Comparison of ENCODE assay signal across 8 cellular contexts in the genomic region with DNA sequence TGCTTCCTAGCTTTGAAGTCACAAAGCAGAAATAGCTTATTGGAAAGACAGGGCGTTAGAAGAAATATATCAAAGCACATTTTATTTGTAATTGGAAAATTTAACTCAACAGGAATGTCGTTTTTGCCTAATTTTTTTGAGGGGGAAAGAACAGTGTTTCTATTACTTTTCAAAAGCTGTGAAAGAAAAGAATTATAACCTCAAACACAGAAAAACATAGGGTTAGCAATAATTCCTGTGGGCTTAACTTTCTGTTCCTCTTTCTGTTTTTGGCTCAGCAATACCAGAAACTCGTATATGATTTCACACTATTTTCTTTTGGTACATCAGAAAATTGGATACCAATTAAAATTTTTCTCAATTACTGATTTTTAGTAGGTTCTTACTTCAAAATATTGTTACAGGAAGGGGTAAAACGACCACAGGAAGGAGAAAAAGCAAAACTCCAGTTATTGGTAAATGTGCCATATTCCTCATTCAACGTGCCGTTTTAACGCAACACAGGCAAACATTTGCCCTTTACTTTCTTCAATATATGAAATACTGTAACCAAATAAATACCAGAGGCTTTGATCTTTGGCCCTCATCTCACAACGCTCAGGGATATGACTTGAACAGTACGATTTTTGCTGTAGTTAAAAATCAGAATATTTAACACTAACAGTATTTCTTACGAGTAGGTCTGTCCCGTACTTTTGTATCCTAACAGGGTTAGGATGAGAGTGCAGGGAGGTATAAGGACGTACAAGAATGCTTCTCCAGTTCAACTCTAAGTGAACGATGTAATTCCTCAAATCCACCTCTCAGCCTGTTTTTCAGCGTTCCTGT. TPM values are rescaled to one million over a fixed set of nuclear protein-coding genes. Genes with fewer than 3 reads are reported as not detected.
DNase-seq lines count a peak whose midpoint lies in the region; ATAC-seq and TF ChIP-seq lines count a peak whose summit lies in the region.

No MANE protein-coding gene starts in this region.

- H3K36me3 ChIP-seq in liver (ENCODE audit: control insufficient read depth in 4 of 4, insufficient read depth in 3 of 4, low read depth in 1 of 4, low read length in 3 of 4), result no peaks in the 10 kb centered on the region
- H3K36me3 ChIP-seq in upper lobe of right lung, result no peaks in the 10 kb centered on the region

- TF ChIP-seq RAD21 in liver (IDR thresholded peaks at IDR 0.05), result peak in 1 of 2 donors; percentile 32

- H3K9me3 Mint-ChIP-seq in activated naive CD4-positive, alpha-beta T cell treated with anti-CD3 and anti-CD28 coated beads, Interleukin-2, amount 50 U/mL, for 72 hours, result no peaks in the 10 kb centered on the region

- no peak for DNase-seq in GM12864 (ENCODE audit: low read depth)
- no peak for DNase-seq in activated naive CD4-positive, alpha-beta T cell treated with anti-CD3 and anti-CD28 coated beads, Interleukin-2, amount 50 U/mL, for 72 hours (ENCODE audit: low spot score in 2 of 2)
- DNase-seq in upper lobe of right lung, result no peak
- DNase-seq in UCSD-AML1 (lab: John Stamatoyannopoulos, UW; ENCODE audit: unreplicated experiment), result no peak
- DNase-seq in NK-92 (lab: John Stamatoyannopoulos, UW; ENCODE audit: unreplicated experiment), result no peak
- no peak for DNase-seq in left colon

- H3K27ac Mint-ChIP-seq in activated naive CD4-positive, alpha-beta T cell treated with anti-CD3 and anti-CD28 coated beads, Interleukin-2, amount 50 U/mL, for 72 hours, result peak overlapping the region; percentile 60 to 100

- intact Hi-C loops in upper lobe of right lung (cut with DNase I), result no loop called here
- intact Hi-C loops in left colon (cut with DNase I, micrococcal nuclease), result loop anchor here in 1 of 2 donors (5.0 kb wide), 1 partner anchor 123 kb away; the partner anchor contains the start of gene ARHGAP5

- peak overlapping the region; percentile 73 to 86 for H3K9ac ChIP-seq in liver (ENCODE audit: low read depth in 1 of 2, low read length in 2 of 2)

- H3K4me1 ChIP-seq in liver (ENCODE audit: control insufficient read depth in 4 of 4, insufficient read depth in 4 of 4, low read length in 3 of 4), result peaks cover 0 to 25% (median 17%) of the 10 kb centered on the region in 4 donors
- H3K4me1 ChIP-seq in upper lobe of right lung, result peaks cover 7% of the 10 kb centered on the region

- 7% methylated on average over 14 of the region's 14 CpGs for WGBS in liver

- peaks cover 0 to 5% of the 10 kb centered on the region in 2 donors for H3K36me3 Mint-ChIP-seq in activated naive CD4-positive, alpha-beta T cell treated with anti-CD3 and anti-CD28 coated beads, Interleukin-2, amount 50 U/mL, for 72 hours

- no peaks in the 10 kb centered on the region for H3K9me3 ChIP-seq in liver (ENCODE audit: control insufficient read depth in 4 of 4, low read length in 3 of 4)
- H3K9me3 ChIP-seq in upper lobe of right lung, result no peaks in the 10 kb centered on the region

- no peaks in the 10 kb centered on the region for H3K27me3 ChIP-seq in liver (ENCODE audit: control insufficient read depth in 4 of 4, insufficient read depth in 4 of 4, low read length in 3 of 4)
- H3K27me3 ChIP-seq in upper lobe of right lung, result no peaks in the 10 kb centered on the region

- TF ChIP-seq CTCF in GM12864 (IDR thresholded peaks at IDR 0.05; ENCODE audit: low read depth, low read length, missing control alignments) (no peak), liver (IDR thresholded peaks at IDR 0.05; ENCODE audit: low read depth, low read length, missing input control) (peak; percentile 14), upper lobe of right lung (IDR thresholded peaks at IDR 0.05) (no peak)

- H3K27ac ChIP-seq in liver (ENCODE audit: low read depth in 1 of 2, low read length in 2 of 2), result peak overlapping the region; percentile 76 to 84
- H3K27ac ChIP-seq in upper lobe of right lung, result no peak overlapping the region

- H3K4me3 ChIP-seq in GM12864 (ENCODE audit: low read depth, low read length), result peak overlapping the region; percentile 51
- peak overlapping the region; percentile 56 to 91 (median 76) for H3K4me3 ChIP-seq in liver (ENCODE audit: low read depth in 1 of 3, low read length in 3 of 3)
- peak overlapping the region; percentile 91 for H3K4me3 ChIP-seq in upper lobe of right lung

- ATAC-seq in HG02885 (IDR thresholded peaks at IDR 0.05; ENCODE audit: poor library complexity, unreplicated experiment) (peak; percentile 28), upper lobe of right lung (no peak), left colon (no peak)
- no peak for ATAC-seq in activated naive CD4-positive, alpha-beta T cell treated with anti-CD3 and anti-CD28 coated beads, Interleukin-2, amount 50 U/mL, for 72 hours

TF ChIP-seq in liver, 16 proteins besides CTCF, POLR2A, EP300 and RAD21:
- no peak for TF ChIP-seq FOXA1 (IDR thresholded peaks at IDR 0.05)
- TF ChIP-seq NR2F2 (IDR thresholded peaks at IDR 0.05), result no peak
- TF ChIP-seq FOXA2 (IDR thresholded peaks at IDR 0.05), result no peak
- no peak for TF ChIP-seq JUND (IDR thresholded peaks at IDR 0.05)
- TF ChIP-seq RXRA (IDR thresholded peaks at IDR 0.05), result no peak
- TF ChIP-seq, protein P1, sequence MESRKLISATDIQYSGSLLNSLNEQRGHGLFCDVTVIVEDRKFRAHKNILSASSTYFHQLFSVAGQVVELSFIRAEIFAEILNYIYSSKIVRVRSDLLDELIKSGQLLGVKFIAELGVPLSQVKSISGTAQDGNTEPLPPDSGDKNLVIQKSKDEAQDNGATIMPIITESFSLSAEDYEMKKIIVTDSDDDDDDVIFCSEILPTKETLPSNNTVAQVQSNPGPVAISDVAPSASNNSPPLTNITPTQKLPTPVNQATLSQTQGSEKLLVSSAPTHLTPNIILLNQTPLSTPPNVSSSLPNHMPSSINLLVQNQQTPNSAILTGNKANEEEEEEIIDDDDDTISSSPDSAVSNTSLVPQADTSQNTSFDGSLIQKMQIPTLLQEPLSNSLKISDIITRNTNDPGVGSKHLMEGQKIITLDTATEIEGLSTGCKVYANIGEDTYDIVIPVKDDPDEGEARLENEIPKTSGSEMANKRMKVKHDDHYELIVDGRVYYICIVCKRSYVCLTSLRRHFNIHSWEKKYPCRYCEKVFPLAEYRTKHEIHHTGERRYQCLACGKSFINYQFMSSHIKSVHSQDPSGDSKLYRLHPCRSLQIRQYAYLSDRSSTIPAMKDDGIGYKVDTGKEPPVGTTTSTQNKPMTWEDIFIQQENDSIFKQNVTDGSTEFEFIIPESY (IDR thresholded peaks at IDR 0.05), result no peak
- TF ChIP-seq, protein P2, sequence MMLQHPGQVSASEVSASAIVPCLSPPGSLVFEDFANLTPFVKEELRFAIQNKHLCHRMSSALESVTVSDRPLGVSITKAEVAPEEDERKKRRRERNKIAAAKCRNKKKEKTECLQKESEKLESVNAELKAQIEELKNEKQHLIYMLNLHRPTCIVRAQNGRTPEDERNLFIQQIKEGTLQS (IDR thresholded peaks at IDR 0.05), result no peak
- TF ChIP-seq REST (IDR thresholded peaks at IDR 0.05), result no peak
- no peak for TF ChIP-seq SP1 (IDR thresholded peaks at IDR 0.05)
- no peak for TF ChIP-seq HNF4G (IDR thresholded peaks at IDR 0.05)
- no peak for TF ChIP-seq GABPA (IDR thresholded peaks at IDR 0.05 in 1 of 2, conservative IDR thresholded peaks at IDR 0.05 in 1 of 2)
- TF ChIP-seq EGR1 (IDR thresholded peaks at IDR 0.05; ENCODE audit: low read depth in 2 of 2), result no peak
- no peak for TF ChIP-seq MAX (IDR thresholded peaks at IDR 0.05)
- no peak for TF ChIP-seq HNF4A (conservative IDR thresholded peaks at IDR 0.05)
- no peak for TF ChIP-seq YY1 (IDR thresholded peaks at IDR 0.05)
- TF ChIP-seq TAF1 (conservative IDR thresholded peaks at IDR 0.05), result no peak

RNA-seq across cellular contexts. Expression of gene RNU6-7, which starts 1.3 kb away (rescaled TPM):
- total RNA-seq in activated naive CD4-positive, alpha-beta T cell treated with anti-CD3 and anti-CD28 coated beads, Interleukin-2, amount 50 U/mL, for 72 hours, result not detected
- not detected for total RNA-seq in liver
- polyA plus RNA-seq in liver, result not detected
- not detected for total RNA-seq in upper lobe of right lung
- not detected for total RNA-seq in left colon

RNA-seq across cellular contexts. Expression of gene RNU6-8, which starts 2.5 kb away (rescaled TPM):
- total RNA-seq in activated naive CD4-positive, alpha-beta T cell treated with anti-CD3 and anti-CD28 coated beads, Interleukin-2, amount 50 U/mL, for 72 hours, result not detected
- total RNA-seq in liver (not detected), upper lobe of right lung (not detected), left colon (not detected)
- polyA plus RNA-seq in liver, result not detected
